8 cellular contexts compared by ENCODE assay signal in the genomic region with DNA sequence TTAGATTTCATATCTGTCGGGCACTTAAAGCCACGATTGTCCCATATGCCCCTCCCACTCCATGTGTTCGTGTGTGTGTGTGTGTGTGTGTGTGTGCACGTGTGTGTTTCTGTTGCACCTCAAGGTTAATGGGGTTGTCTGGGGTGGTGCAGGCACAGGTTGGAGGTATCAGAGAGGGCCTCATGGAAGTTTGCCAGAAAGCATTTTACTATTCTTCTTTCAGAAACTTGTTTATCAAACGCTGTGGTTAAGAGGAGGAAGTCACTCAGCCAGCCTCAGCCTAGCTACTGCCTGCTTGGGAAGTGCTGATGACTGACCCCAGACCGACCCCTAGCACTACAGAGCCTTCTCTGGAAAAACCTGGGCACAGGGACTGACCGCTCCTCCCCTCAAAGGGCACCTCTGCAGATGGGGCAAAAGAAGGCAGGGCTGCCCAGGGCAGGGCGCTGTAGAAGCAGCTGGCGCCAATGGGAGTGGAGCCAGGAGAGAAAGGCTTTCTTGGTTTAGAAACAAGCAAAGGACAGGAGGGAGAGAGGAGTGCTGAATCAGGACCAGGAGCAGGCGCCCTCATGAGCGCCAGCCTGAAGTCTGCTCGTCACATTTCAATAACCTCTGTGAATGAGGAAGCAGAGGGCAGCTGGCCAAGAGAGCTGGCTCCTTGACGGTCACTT. TPM values are rescaled to one million over a fixed set of nuclear protein-coding genes. Genes with fewer than 3 reads are reported as not detected.
DNase-seq lines count a peak whose midpoint lies in the region; ATAC-seq and TF ChIP-seq lines count a peak whose summit lies in the region.

No MANE protein-coding gene starts in this region.

- peaks cover 5% of the 10 kb centered on the region for H3K36me3 Mint-ChIP-seq in Calu3 (ENCODE audit: insufficient read depth, unreplicated experiment)

- ATAC-seq in left ventricle myocardium superior: peak; percentile 56

- TF ChIP-seq CTCF in Calu3 (IDR thresholded peaks at IDR 0.05; ENCODE audit: unreplicated experiment): no peak

- CTCF ChIA-PET in Calu3 (lab: Charles Lee): interaction anchor here (0.9 kb wide), 1 partner anchor 33 kb away, joined by 3 read pairs; no protein-coding TSS in a partner anchor

- DNase-seq in Calu3 (peak; percentile 42), HT-29 (ENCODE audit: low spot score) (peak; percentile 59), UCSD-AML1 (lab: John Stamatoyannopoulos, UW; ENCODE audit: unreplicated experiment) (peak; percentile 57), left ventricle myocardium superior (peak; percentile 52), NCI-H1417 treated with DMSO at 0.1 percent for 48 hours (lab: John Stamatoyannopoulos, UW) (no peak), dedifferentiated amniotic fluid mesenchymal stem cell (ENCODE audit: extremely low spot score) (no peak), posterior vena cava (ENCODE audit: low spot score) (no peak), ureter (ENCODE audit: low spot score) (no peak)

- intact Hi-C loops in Calu3 (cut with micrococcal nuclease; ENCODE audit: unreplicated experiment) (no loop called here), left ventricle myocardium superior (cut with micrococcal nuclease) (no loop called here), posterior vena cava (cut with DNase I) (no loop called here)

- H3K4me3 Mint-ChIP-seq in Calu3 (ENCODE audit: low read depth, unreplicated experiment): peak overlapping the region; percentile 43

- H3K4me1 Mint-ChIP-seq in Calu3 (ENCODE audit: low read depth, unreplicated experiment): peaks cover 25% of the 10 kb centered on the region

- BruUV-seq in Calu3 (replicated peaks; lab: Mats Ljungman, UMichigan): no TSS peak

- H3K27me3 Mint-ChIP-seq in Calu3 (ENCODE audit: unreplicated experiment): peaks cover 12% of the 10 kb centered on the region

- H3K9me3 Mint-ChIP-seq in Calu3 (ENCODE audit: low read depth, unreplicated experiment): no peaks in the 10 kb centered on the region

- H3K27ac Mint-ChIP-seq in Calu3 (ENCODE audit: unreplicated experiment): peak overlapping the region; percentile 32

RNA-seq across cellular contexts. Expression of gene SIAH3, which starts 3.9 kb away (rescaled TPM):
- total RNA-seq in Calu3 (2022): not detected in 2 replicates
- 0.10 TPM in 1 of 2 replicates, not detected in the other for total RNA-seq in HT-29 (2014; rRNA removed; shearing (Covaris generic))
- total RNA-seq in left ventricle myocardium superior: not detected
- total RNA-seq in posterior vena cava: under 1 TPM in 1 of 2 donors, not detected in 1; 0.05 TPM
- total RNA-seq in ureter: 0.08 TPM

Comparison
In these comparisons a context has a peak if more than half of its experiments do, and no peak if none do; other contexts are left out.
1. DNase-seq: peak in Calu3 (single experiment), HT-29 (single experiment), UCSD-AML1 (single experiment) and left ventricle myocardium superior (single experiment); none in NCI-H1417 treated with DMSO at 0.1 percent for 48 hours (single experiment), dedifferentiated amniotic fluid mesenchymal stem cell (single experiment), posterior vena cava (single experiment) and ureter (single experiment).